In genomic region chr9:89522979-89523305, GRCh38 we compare ENCODE assay signal across 14 cellular contexts. TPM values are rescaled to one million over a fixed set of nuclear protein-coding genes. Genes with fewer than 3 reads are reported as not detected.
DNase-seq lines count a peak whose midpoint lies in the region; ATAC-seq and FAIRE-seq lines count a peak whose summit lies in the region.
"Had no signal": no experiment of that assay in that cellular context is flagged by ENCODE, and none has a peak within 500 bp of the region (broad histone marks: within the 10 kb centered on the region; RNA-seq: fewer than 3 reads in every experiment).

No MANE protein-coding gene starts in this region.

- no peak for ATAC-seq in activated CD4-positive, alpha-beta T cell treated with anti-CD3 and anti-CD28 coated beads for 36 hours
- peak; percentile 5 for ATAC-seq in HG02884 (IDR thresholded peaks at IDR 0.05; ENCODE audit: unreplicated experiment)
- ATAC-seq in activated CD8-positive, alpha-beta T cell treated with anti-CD3 and anti-CD28 coated beads, Interleukin-2, amount 10 ng/mL, durations not matched to agents 7 days and 5 days = no peak
- ATAC-seq in sciatic nerve = no peak

- intact Hi-C loops in activated CD4-positive, alpha-beta T cell treated with anti-CD3 and anti-CD28 coated beads for 36 hours (cut with DNase I, micrococcal nuclease) = loop anchor here (1.0 to 10.0 kb wide), 7 partner anchors 24 to 208 kb away; partner anchors contain the start of genes SEMA4D (in 2 of the 2), CKS2 (in 1 of the 2) and SECISBP2 (in 1 of the 2)
- intact Hi-C loops in sciatic nerve (cut with DNase I) = no loop called here

- 85 to 96% (median 91%) methylated on average over 1 of the region's 1 CpG for WGBS in small intestine, 3 donors

- H3K4me3 Mint-ChIP-seq in activated CD4-positive, alpha-beta T cell treated with anti-CD3 and anti-CD28 coated beads for 36 hours = peak overlapping the region; percentile 62
- peak overlapping the region; percentile 51 for H3K4me3 Mint-ChIP-seq in activated CD8-positive, alpha-beta T cell treated with anti-CD3 and anti-CD28 coated beads, Interleukin-2, amount 10 ng/mL, durations not matched to agents 7 days and 5 days

- peaks cover 0 to 8% of the 10 kb centered on the region in 2 donors for H3K4me1 ChIP-seq in small intestine (ENCODE audit: control insufficient read depth in 2 of 2, insufficient read depth in 1 of 2, low read depth in 1 of 2, low read length in 1 of 2)
- H3K4me1 ChIP-seq: left ventricle myocardium inferior had no signal

- H3K36me3 Mint-ChIP-seq in activated CD4-positive, alpha-beta T cell treated with anti-CD3 and anti-CD28 coated beads for 36 hours (ENCODE audit: low read depth) = no peaks in the 10 kb centered on the region
- H3K36me3 Mint-ChIP-seq in activated CD8-positive, alpha-beta T cell treated with anti-CD3 and anti-CD28 coated beads, Interleukin-2, amount 10 ng/mL, durations not matched to agents 7 days and 5 days (ENCODE audit: low read depth) = peaks cover 19% of the 10 kb centered on the region

- peak overlapping the region; percentile 97 for H3K27ac Mint-ChIP-seq in activated CD4-positive, alpha-beta T cell treated with anti-CD3 and anti-CD28 coated beads for 36 hours
- H3K27ac Mint-ChIP-seq in activated CD8-positive, alpha-beta T cell treated with anti-CD3 and anti-CD28 coated beads, Interleukin-2, amount 10 ng/mL, durations not matched to agents 7 days and 5 days = peak overlapping the region; percentile 95

- POLR2A ChIA-PET in activated CD4-positive, alpha-beta T cell treated with anti-CD3 and anti-CD28 coated beads for 36 hours (lab: Charles Lee) = interaction anchor here (1.1 kb wide), 1 partner anchor 82 kb away, joined by 3 read pairs; no protein-coding TSS in a partner anchor
- POLR2A ChIA-PET in activated CD8-positive, alpha-beta T cell treated with anti-CD3 and anti-CD28 coated beads, Interleukin-2, amount 10 ng/mL, durations not matched to agents 7 days and 5 days (lab: Charles Lee) = interaction anchor here (0.8 to 3.7 kb wide), 17 partner anchors 9 to 83 kb away, joined by 3 to 42 read pairs (median 5); partner anchors contain the start of gene SEMA4D

- DNase-seq in activated CD4-positive, alpha-beta T cell treated with anti-CD3 and anti-CD28 coated beads for 36 hours = no peak
- no peak for DNase-seq in activated CD4-positive, alpha-beta T cell treated with anti-CD3 and anti-CD28 coated beads for 4 hours
- DNase-seq in activated CD8-positive, alpha-beta T cell treated with anti-CD3 and anti-CD28 coated beads, Interleukin-2, amount 10 ng/mL, durations not matched to agents 7 days and 5 days = no peak
- no peak for DNase-seq in small intestine
- no peak for DNase-seq in sciatic nerve (ENCODE audit: low spot score)
- no peak for DNase-seq in HUDEP-2 (lab: John Stamatoyannopoulos, UW; ENCODE audit: unreplicated experiment in 76 of 76)
- no peak for DNase-seq in stimulated activated CD8-positive, alpha-beta memory T cell treated with anti-CD3 and anti-CD28 coated beads, Interleukin-4, amount 100 ng/mL, for 48 hours
- DNase-seq: foreskin melanocyte, left ventricle myocardium inferior, NCI-H146 had no signal

- no peak overlapping the region for H3K4me3 ChIP-seq in small intestine (ENCODE audit: low read depth in 1 of 2, low read length in 2 of 2)
- H3K4me3 ChIP-seq: left ventricle myocardium inferior had no signal

- H3K27me3 ChIP-seq in small intestine (ENCODE audit: control insufficient read depth in 2 of 2, insufficient read depth in 2 of 2, low read length in 2 of 2) = no peaks in the 10 kb centered on the region

- H3K36me3 ChIP-seq in small intestine (ENCODE audit: control insufficient read depth in 2 of 2, insufficient read depth in 2 of 2, low read length in 2 of 2) = no peaks in the 10 kb centered on the region
- H3K36me3 ChIP-seq: left ventricle myocardium inferior had no signal

- H3K27ac ChIP-seq in small intestine (ENCODE audit: low read depth in 1 of 2, low read length in 1 of 2) = peak overlapping the region; percentile 56 to 62
- H3K27ac ChIP-seq: left ventricle myocardium inferior had no signal

- H3K9me3 Mint-ChIP-seq in activated CD4-positive, alpha-beta T cell treated with anti-CD3 and anti-CD28 coated beads for 36 hours (ENCODE audit: low read depth) = peaks cover 2% of the 10 kb centered on the region
- peaks cover 5% of the 10 kb centered on the region for H3K9me3 Mint-ChIP-seq in activated CD8-positive, alpha-beta T cell treated with anti-CD3 and anti-CD28 coated beads, Interleukin-2, amount 10 ng/mL, durations not matched to agents 7 days and 5 days (ENCODE audit: insufficient read depth)

- no peaks in the 10 kb centered on the region for H3K27me3 Mint-ChIP-seq in activated CD4-positive, alpha-beta T cell treated with anti-CD3 and anti-CD28 coated beads for 36 hours
- no peaks in the 10 kb centered on the region for H3K27me3 Mint-ChIP-seq in activated CD8-positive, alpha-beta T cell treated with anti-CD3 and anti-CD28 coated beads, Interleukin-2, amount 10 ng/mL, durations not matched to agents 7 days and 5 days (ENCODE audit: low read depth)

- CTCF ChIA-PET in activated CD4-positive, alpha-beta T cell treated with anti-CD3 and anti-CD28 coated beads for 36 hours (lab: Charles Lee) = interaction anchor here (0.9 to 3.8 kb wide), 9 partner anchors 10 to 113 kb away, joined by 3 to 35 read pairs (median 3); no protein-coding TSS in a partner anchor
- CTCF ChIA-PET in activated CD8-positive, alpha-beta T cell treated with anti-CD3 and anti-CD28 coated beads, Interleukin-2, amount 10 ng/mL, durations not matched to agents 7 days and 5 days (lab: Charles Lee) = interaction anchor here (0.6 to 6.3 kb wide), 13 partner anchors 9 to 221 kb away, joined by 3 to 50 read pairs (median 4); no protein-coding TSS in a partner anchor

- H3K9me3 ChIP-seq in small intestine (ENCODE audit: control insufficient read depth, low read depth) = no peaks in the 10 kb centered on the region
- H3K9me3 ChIP-seq: left ventricle myocardium inferior had no signal

- FAIRE-seq in small intestine (lab: Jason Lieb, UNC) = no peak
- FAIRE-seq: A204.1, colon, urothelium cell line had no signal

- peaks cover 95% of the 10 kb centered on the region for H3K4me1 Mint-ChIP-seq in activated CD4-positive, alpha-beta T cell treated with anti-CD3 and anti-CD28 coated beads for 36 hours
- H3K4me1 Mint-ChIP-seq in activated CD8-positive, alpha-beta T cell treated with anti-CD3 and anti-CD28 coated beads, Interleukin-2, amount 10 ng/mL, durations not matched to agents 7 days and 5 days (ENCODE audit: low read depth) = peaks cover 95% of the 10 kb centered on the region

RNA-seq across cellular contexts. Expression of gene SEMA4D, which starts 25.0 kb away (rescaled TPM):
- total RNA-seq in activated CD4-positive, alpha-beta T cell treated with anti-CD3 and anti-CD28 coated beads for 36 hours = 100 to 1,000 TPM; 215 to 226 TPM
- 100 to 1,000 TPM; 314 to 321 TPM for total RNA-seq in activated CD8-positive, alpha-beta T cell treated with anti-CD3 and anti-CD28 coated beads, Interleukin-2, amount 10 ng/mL, durations not matched to agents 7 days and 5 days
- polyA plus RNA-seq in small intestine = 1 to 10 TPM in 2 of 3 donors, under 1 TPM in 1; 0.67 to 8.8 (median 4.6) TPM
- total RNA-seq in sciatic nerve = 35.8 TPM
